ENCODE assay signal across 37 cellular contexts in genomic region chr4:107751670-107752069, GRCh38.
"Had no signal": no experiment of that assay in that cellular context is flagged by ENCODE, and none has a peak within 500 bp of the region (broad histone marks: within the 10 kb centered on the region; RNA-seq: fewer than 3 reads in every experiment).

No MANE protein-coding gene starts in this region.

- H3K27ac ChIP-seq: brain microvascular endothelial cell, PC-9, RWPE1, VCaP had no signal

- H2AFZ ChIP-seq: PC-9 had no signal

- H3K27me3 ChIP-seq: brain microvascular endothelial cell had no signal

- ATAC-seq: activated naive CD8-positive, alpha-beta T cell treated with anti-CD3 and anti-CD28 coated beads, Interleukin-2, amount 50 U/mL, for 24 hours; activated T-cell treated with anti-CD3 and anti-CD28 coated beads, Interleukin-2, amount 50 U/mL, for 4 hours; Right ventricle myocardium inferior had no signal

- H3K9me3 Mint-ChIP-seq: activated B cell treated with CpG ODN at 0.5 μM for 24 hours; activated CD4-positive, alpha-beta memory T cell treated with anti-CD3 and anti-CD28 coated beads for 36 hours; activated naive CD4-positive, alpha-beta T cell treated with anti-CD3 and anti-CD28 coated beads, Interleukin-2, amount 10 ng/mL, durations not matched to agents 7 days and 5 days; activated naive CD8-positive, alpha-beta T cell treated with anti-CD3 and anti-CD28 coated beads, Interleukin-2, amount 50 U/mL, for 24 hours; activated T-cell treated with anti-CD3 and anti-CD28 coated beads, Interleukin-2, amount 50 U/mL, for 4 hours; activated T-helper 1 cell treated with anti-CD3 and anti-CD28 coated beads, Interleukin-12 subunit alpha, Interleukin-12 subunit beta, Interleukin-2, Interleukin-4 antibody, amounts not matched to agents 30 ng/mL and 10 ng/mL and 1 ng/mL, durations not matched to agents 14 hours and 24 hours and 36 hours had no signal

- H3K36me3 Mint-ChIP-seq: activated CD4-positive, alpha-beta memory T cell treated with anti-CD3 and anti-CD28 coated beads for 36 hours; activated naive CD4-positive, alpha-beta T cell treated with anti-CD3 and anti-CD28 coated beads, Interleukin-2, amount 10 ng/mL, durations not matched to agents 7 days and 5 days; activated naive CD8-positive, alpha-beta T cell had no signal

- H3K4me3 ChIP-seq: PC-9 had no signal

- H3K4me3 Mint-ChIP-seq: activated B cell treated with CpG ODN at 0.5 μM for 24 hours; activated CD4-positive, alpha-beta memory T cell treated with anti-CD3 and anti-CD28 coated beads for 36 hours; activated naive CD4-positive, alpha-beta T cell treated with anti-CD3 and anti-CD28 coated beads, Interleukin-2, amount 10 ng/mL, durations not matched to agents 7 days and 5 days; activated naive CD8-positive, alpha-beta T cell; activated naive CD8-positive, alpha-beta T cell treated with anti-CD3 and anti-CD28 coated beads, Interleukin-2, amount 50 U/mL, for 24 hours; activated T-cell treated with anti-CD3 and anti-CD28 coated beads, Interleukin-2, amount 50 U/mL, for 4 hours; activated T-helper 1 cell treated with anti-CD3 and anti-CD28 coated beads, Interleukin-12 subunit alpha, Interleukin-12 subunit beta, Interleukin-2, Interleukin-4 antibody, amounts not matched to agents 30 ng/mL and 10 ng/mL and 1 ng/mL, durations not matched to agents 14 hours and 24 hours and 36 hours had no signal

- H3K4me2 ChIP-seq: PC-9 had no signal

- DNase-seq: activated B cell treated with CpG ODN at 0.5 μM for 24 hours; activated CD4-positive, alpha-beta memory T cell treated with anti-CD3 and anti-CD28 coated beads for 36 hours; activated CD4-positive, alpha-beta T cell treated with anti-CD3 and anti-CD28 coated beads for 4 hours; activated CD4-positive, alpha-beta T cell treated with anti-CD3 and anti-CD28 coated beads, Interleukin-2, amount 50 U/mL, for 1 hour; activated CD4-positive, CD25-positive, alpha-beta regulatory T cell treated with anti-CD3 and anti-CD28 coated beads, Interleukin-2, amount 50 U/mL, for 72 hours; activated CD8-positive, alpha-beta memory T cell treated with anti-CD3 and anti-CD28 coated beads, Interleukin-2, amount 50 U/mL, for 4 hours; activated effector memory CD4-positive, alpha-beta T cell treated with Interleukin-2 at 50 U/mL for 16 hours; activated naive CD4-positive, alpha-beta T cell treated with anti-CD3 and anti-CD28 coated beads, Interleukin-2, amount 10 ng/mL, durations not matched to agents 7 days and 5 days; activated naive CD8-positive, alpha-beta T cell treated with anti-CD3 and anti-CD28 coated beads, Interleukin-2, amount 50 U/mL, for 24 hours; activated T-cell treated with anti-CD3 and anti-CD28 coated beads for 4 hours; activated T-cell treated with anti-CD3 and anti-CD28 coated beads, Interleukin-2, amount 50 U/mL, for 4 hours; amniotic stem cell; aorta; brain microvascular endothelial cell; central memory CD4-positive, alpha-beta T cell; Karpas-422; NCI-H1105; NCI-H1417 treated with DMSO at 0.1 percent for 48 hours; NCI-H187 treated with DMSO at 0.1 percent for 48 hours; NCI-H2081 treated with DMSO at 0.1 percent for 48 hours; NCI-H226; NCI-H446 treated with DMSO at 0.1 percent for 48 hours; NCI-H524; NCI-H69; NCI-H82; NK-92 treated with Interleukin-12 subunit alpha and Interleukin-12 subunit beta, amount 100 ng/mL, for 24 hours; PC-9; SIG-M5; SW 1271; T-helper 1 cell; T-helper 2 cell; T-helper 9 cell had no signal

- H3K4me1 Mint-ChIP-seq: activated naive CD4-positive, alpha-beta T cell treated with anti-CD3 and anti-CD28 coated beads, Interleukin-2, amount 10 ng/mL, durations not matched to agents 7 days and 5 days had no signal

- H3K27ac Mint-ChIP-seq: activated B cell treated with CpG ODN at 0.5 μM for 24 hours; activated CD4-positive, alpha-beta memory T cell treated with anti-CD3 and anti-CD28 coated beads for 36 hours; activated naive CD4-positive, alpha-beta T cell treated with anti-CD3 and anti-CD28 coated beads, Interleukin-2, amount 10 ng/mL, durations not matched to agents 7 days and 5 days; activated naive CD8-positive, alpha-beta T cell; activated naive CD8-positive, alpha-beta T cell treated with anti-CD3 and anti-CD28 coated beads, Interleukin-2, amount 50 U/mL, for 24 hours; activated T-helper 1 cell treated with anti-CD3 and anti-CD28 coated beads, Interleukin-12 subunit alpha, Interleukin-12 subunit beta, Interleukin-2, Interleukin-4 antibody, amounts not matched to agents 30 ng/mL and 10 ng/mL and 1 ng/mL, durations not matched to agents 14 hours and 24 hours and 36 hours had no signal

- H3K36me3 ChIP-seq: brain microvascular endothelial cell had no signal
